Comparison of ENCODE assay signal across 1 cellular context in the genomic region with DNA sequence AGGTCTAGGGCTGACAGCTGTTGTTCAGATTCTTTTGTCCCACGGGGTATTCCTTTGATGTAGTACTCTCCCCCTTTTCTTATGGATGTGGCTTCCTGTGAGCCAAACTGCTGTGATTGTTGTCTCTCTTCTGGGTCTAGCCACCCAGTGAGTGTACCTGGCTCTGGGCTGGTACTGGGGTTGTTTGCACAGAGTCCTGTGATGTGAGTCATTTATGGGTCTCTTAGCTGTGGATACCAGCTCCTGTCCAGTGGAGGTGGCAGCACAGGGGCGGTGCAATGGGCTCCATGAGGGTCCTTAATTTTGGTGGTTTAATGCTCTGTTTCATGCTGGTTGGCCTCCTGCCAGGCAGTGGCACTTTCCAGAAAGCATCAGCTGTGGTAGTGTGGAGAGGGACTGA.
TF ChIP-seq lines count a peak whose summit lies in the region.

No MANE protein-coding gene starts in this region.

TF ChIP-seq in GM23338, 12 proteins besides CTCF, POLR2A, EP300 and RAD21:
- TF ChIP-seq, protein P1, sequence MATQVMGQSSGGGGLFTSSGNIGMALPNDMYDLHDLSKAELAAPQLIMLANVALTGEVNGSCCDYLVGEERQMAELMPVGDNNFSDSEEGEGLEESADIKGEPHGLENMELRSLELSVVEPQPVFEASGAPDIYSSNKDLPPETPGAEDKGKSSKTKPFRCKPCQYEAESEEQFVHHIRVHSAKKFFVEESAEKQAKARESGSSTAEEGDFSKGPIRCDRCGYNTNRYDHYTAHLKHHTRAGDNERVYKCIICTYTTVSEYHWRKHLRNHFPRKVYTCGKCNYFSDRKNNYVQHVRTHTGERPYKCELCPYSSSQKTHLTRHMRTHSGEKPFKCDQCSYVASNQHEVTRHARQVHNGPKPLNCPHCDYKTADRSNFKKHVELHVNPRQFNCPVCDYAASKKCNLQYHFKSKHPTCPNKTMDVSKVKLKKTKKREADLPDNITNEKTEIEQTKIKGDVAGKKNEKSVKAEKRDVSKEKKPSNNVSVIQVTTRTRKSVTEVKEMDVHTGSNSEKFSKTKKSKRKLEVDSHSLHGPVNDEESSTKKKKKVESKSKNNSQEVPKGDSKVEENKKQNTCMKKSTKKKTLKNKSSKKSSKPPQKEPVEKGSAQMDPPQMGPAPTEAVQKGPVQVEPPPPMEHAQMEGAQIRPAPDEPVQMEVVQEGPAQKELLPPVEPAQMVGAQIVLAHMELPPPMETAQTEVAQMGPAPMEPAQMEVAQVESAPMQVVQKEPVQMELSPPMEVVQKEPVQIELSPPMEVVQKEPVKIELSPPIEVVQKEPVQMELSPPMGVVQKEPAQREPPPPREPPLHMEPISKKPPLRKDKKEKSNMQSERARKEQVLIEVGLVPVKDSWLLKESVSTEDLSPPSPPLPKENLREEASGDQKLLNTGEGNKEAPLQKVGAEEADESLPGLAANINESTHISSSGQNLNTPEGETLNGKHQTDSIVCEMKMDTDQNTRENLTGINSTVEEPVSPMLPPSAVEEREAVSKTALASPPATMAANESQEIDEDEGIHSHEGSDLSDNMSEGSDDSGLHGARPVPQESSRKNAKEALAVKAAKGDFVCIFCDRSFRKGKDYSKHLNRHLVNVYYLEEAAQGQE (IDR thresholded peaks at IDR 0.05; ENCODE audit: unreplicated experiment), result no peak
- TF ChIP-seq NANOG (IDR thresholded peaks at IDR 0.05; ENCODE audit: borderline replicate concordance) (no peak), POLR2AphosphoS5 (IDR thresholded peaks at IDR 0.05; ENCODE audit: low read depth) (no peak), ZNF331 (CRISPR knock-in tag; IDR thresholded peaks at IDR 0.05; ENCODE audit: low read depth) (no peak), STAT1 (IDR thresholded peaks at IDR 0.05; ENCODE audit: unreplicated experiment) (no peak), CREB1 (CRISPR knock-in tag; IDR thresholded peaks at IDR 0.05; ENCODE audit: low read depth) (no peak), EZH2phosphoT487 (IDR thresholded peaks at IDR 0.05; ENCODE audit: unreplicated experiment) (no peak), ZNF114 (CRISPR knock-in tag; IDR thresholded peaks at IDR 0.05) (no peak), EZH2 (IDR thresholded peaks at IDR 0.05; ENCODE audit: low read depth, unreplicated experiment) (no peak), JUNB (IDR thresholded peaks at IDR 0.05; ENCODE audit: unreplicated experiment) (no peak)
- TF ChIP-seq, protein P2, sequence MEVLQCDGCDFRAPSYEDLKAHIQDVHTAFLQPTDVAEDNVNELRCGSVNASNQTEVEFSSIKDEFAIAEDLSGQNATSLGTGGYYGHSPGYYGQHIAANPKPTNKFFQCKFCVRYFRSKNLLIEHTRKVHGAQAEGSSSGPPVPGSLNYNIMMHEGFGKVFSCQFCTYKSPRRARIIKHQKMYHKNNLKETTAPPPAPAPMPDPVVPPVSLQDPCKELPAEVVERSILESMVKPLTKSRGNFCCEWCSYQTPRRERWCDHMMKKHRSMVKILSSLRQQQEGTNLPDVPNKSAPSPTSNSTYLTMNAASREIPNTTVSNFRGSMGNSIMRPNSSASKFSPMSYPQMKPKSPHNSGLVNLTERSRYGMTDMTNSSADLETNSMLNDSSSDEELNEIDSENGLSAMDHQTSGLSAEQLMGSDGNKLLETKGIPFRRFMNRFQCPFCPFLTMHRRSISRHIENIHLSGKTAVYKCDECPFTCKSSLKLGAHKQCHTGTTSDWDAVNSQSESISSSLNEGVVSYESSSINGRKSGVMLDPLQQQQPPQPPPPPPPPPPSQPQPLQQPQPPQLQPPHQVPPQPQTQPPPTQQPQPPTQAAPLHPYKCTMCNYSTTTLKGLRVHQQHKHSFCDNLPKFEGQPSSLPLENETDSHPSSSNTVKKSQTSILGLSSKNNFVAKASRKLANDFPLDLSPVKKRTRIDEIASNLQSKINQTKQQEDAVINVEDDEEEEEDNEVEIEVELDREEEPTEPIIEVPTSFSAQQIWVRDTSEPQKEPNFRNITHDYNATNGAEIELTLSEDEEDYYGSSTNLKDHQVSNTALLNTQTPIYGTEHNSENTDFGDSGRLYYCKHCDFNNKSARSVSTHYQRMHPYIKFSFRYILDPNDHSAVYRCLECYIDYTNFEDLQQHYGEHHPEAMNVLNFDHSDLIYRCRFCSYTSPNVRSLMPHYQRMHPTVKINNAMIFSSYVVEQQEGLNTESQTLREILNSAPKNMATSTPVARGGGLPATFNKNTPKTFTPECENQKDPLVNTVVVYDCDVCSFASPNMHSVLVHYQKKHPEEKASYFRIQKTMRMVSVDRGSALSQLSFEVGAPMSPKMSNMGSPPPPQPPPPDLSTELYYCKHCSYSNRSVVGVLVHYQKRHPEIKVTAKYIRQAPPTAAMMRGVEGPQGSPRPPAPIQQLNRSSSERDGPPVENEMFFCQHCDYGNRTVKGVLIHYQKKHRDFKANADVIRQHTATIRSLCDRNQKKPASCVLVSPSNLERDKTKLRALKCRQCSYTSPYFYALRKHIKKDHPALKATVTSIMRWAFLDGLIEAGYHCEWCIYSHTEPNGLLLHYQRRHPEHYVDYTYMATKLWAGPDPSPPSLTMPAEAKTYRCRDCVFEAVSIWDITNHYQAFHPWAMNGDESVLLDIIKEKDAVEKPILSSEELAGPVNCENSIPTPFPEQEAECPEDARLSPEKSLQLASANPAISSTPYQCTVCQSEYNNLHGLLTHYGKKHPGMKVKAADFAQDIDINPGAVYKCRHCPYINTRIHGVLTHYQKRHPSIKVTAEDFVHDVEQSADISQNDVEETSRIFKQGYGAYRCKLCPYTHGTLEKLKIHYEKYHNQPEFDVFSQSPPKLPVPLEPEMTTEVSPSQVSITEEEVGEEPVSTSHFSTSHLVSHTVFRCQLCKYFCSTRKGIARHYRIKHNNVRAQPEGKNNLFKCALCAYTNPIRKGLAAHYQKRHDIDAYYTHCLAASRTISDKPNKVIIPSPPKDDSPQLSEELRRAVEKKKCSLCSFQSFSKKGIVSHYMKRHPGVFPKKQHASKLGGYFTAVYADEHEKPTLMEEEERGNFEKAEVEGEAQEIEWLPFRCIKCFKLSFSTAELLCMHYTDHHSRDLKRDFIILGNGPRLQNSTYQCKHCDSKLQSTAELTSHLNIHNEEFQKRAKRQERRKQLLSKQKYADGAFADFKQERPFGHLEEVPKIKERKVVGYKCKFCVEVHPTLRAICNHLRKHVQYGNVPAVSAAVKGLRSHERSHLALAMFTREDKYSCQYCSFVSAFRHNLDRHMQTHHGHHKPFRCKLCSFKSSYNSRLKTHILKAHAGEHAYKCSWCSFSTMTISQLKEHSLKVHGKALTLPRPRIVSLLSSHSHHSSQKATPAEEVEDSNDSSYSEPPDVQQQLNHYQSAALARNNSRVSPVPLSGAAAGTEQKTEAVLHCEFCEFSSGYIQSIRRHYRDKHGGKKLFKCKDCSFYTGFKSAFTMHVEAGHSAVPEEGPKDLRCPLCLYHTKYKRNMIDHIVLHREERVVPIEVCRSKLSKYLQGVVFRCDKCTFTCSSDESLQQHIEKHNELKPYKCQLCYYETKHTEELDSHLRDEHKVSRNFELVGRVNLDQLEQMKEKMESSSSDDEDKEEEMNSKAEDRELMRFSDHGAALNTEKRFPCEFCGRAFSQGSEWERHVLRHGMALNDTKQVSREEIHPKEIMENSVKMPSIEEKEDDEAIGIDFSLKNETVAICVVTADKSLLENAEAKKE (CRISPR knock-in tag; IDR thresholded peaks at IDR 0.05), result no peak
- TF ChIP-seq, protein P3, sequence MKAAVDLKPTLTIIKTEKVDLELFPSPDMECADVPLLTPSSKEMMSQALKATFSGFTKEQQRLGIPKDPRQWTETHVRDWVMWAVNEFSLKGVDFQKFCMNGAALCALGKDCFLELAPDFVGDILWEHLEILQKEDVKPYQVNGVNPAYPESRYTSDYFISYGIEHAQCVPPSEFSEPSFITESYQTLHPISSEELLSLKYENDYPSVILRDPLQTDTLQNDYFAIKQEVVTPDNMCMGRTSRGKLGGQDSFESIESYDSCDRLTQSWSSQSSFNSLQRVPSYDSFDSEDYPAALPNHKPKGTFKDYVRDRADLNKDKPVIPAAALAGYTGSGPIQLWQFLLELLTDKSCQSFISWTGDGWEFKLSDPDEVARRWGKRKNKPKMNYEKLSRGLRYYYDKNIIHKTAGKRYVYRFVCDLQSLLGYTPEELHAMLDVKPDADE (IDR thresholded peaks at IDR 0.05), result no peak
